ENCODE assay signal across 10 cellular contexts in the genomic region with DNA sequence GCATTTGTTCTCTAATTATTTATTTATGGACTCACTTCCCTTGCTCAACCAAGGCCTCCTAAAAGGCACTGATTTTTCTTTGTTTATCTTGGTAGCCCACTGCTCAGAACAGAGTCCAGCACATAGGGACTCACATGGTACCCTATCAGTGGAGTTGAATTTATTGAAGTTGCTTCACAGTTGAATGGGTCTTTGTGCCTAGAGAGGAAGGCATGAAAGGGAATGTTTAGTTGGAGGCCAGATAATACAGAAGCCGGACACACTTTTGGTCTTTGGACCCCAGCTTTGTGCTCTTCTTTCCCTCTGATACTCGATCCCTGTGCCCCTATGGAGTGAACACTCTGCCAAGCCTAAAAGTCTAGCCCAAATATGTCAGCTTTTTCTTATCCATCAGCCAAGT.
"Had no signal": no experiment of that assay in that cellular context is flagged by ENCODE, and none has a peak within 500 bp of the region (broad histone marks: within the 10 kb centered on the region; RNA-seq: fewer than 3 reads in every experiment).

No MANE protein-coding gene starts in this region.

- H2AFZ ChIP-seq: GM23248 had no signal

- H3K4me3 ChIP-seq: GM23248, K562 had no signal

- FAIRE-seq: H54, K562 had no signal

- DNase-seq: GM23248, GOT3, H9, HFFc6, IMR-90 had no signal

- H3K9ac ChIP-seq: GM23248, KMS-11 had no signal

- H3K4me2 ChIP-seq: KMS-11 had no signal

- ATAC-seq: HCT116, K562 had no signal

- H3K27ac ChIP-seq: GM23248, HL-60, KMS-11 had no signal
